In genomic region chr12:47361389-47362031, GRCh38 we compare ENCODE assay signal across 8 cellular contexts.
DNase-seq lines count a peak whose midpoint lies in the region; ATAC-seq and TF ChIP-seq lines count a peak whose summit lies in the region.

No MANE protein-coding gene starts in this region.

- H3K27me3 ChIP-seq in right atrium auricular region (no peaks in the 10 kb centered on the region), brain microvascular endothelial cell (replicated peaks) (no peaks in the 10 kb centered on the region)

- no peaks in the 10 kb centered on the region for H3K36me3 ChIP-seq in right atrium auricular region
- H3K36me3 ChIP-seq in brain microvascular endothelial cell (replicated peaks): no peaks in the 10 kb centered on the region

- in situ Hi-C loops in brain microvascular endothelial cell (cut with HindIII; ENCODE audit: low pct_ligation_motif_present, low sequenced_read_pairs): no loop called here

- peak overlapping the region; percentile 99 for H3K27ac Mint-ChIP-seq in activated CD4-positive, alpha-beta T cell treated with anti-CD3 and anti-CD28 coated beads for 36 hours

- CTCF ChIA-PET in activated CD4-positive, alpha-beta T cell treated with anti-CD3 and anti-CD28 coated beads for 36 hours (lab: Charles Lee): interaction anchor here (0.6 to 2.3 kb wide), 8 partner anchors 16 to 91 kb away, joined by 3 to 10 read pairs (median 3); no protein-coding TSS in a partner anchor

- TF ChIP-seq CTCF in right atrium auricular region (IDR thresholded peaks at IDR 0.05): peak in 1 of 2 donors; percentile 10
- no peak for TF ChIP-seq CTCF in brain microvascular endothelial cell (IDR thresholded peaks at IDR 0.05; ENCODE audit: low read depth, low read length, missing control alignments)

- H3K27me3 Mint-ChIP-seq in activated CD4-positive, alpha-beta T cell treated with anti-CD3 and anti-CD28 coated beads for 36 hours: no peaks in the 10 kb centered on the region

- H3K4me1 Mint-ChIP-seq in activated CD4-positive, alpha-beta T cell treated with anti-CD3 and anti-CD28 coated beads for 36 hours: peaks cover 62% of the 10 kb centered on the region

- peak overlapping the region; percentile 74 for H3K4me3 Mint-ChIP-seq in activated CD4-positive, alpha-beta T cell treated with anti-CD3 and anti-CD28 coated beads for 36 hours

- H3K9me3 Mint-ChIP-seq in activated CD4-positive, alpha-beta T cell treated with anti-CD3 and anti-CD28 coated beads for 36 hours (ENCODE audit: low read depth): peaks cover 6% of the 10 kb centered on the region

- no peaks in the 10 kb centered on the region for H3K9me3 ChIP-seq in right atrium auricular region

- peak overlapping the region in 1 of 2 donors; percentile 34 for H3K27ac ChIP-seq in right atrium auricular region
- H3K27ac ChIP-seq in epithelial cell of prostate: peak overlapping the region; percentile 63
- H3K27ac ChIP-seq in brain microvascular endothelial cell: no peak overlapping the region

- intact Hi-C loops in Right ventricle myocardium inferior (cut with DNase I): loop anchor here (5.0 kb wide), 1 partner anchor 44 kb away; no protein-coding TSS in a partner anchor
- intact Hi-C loops in activated CD4-positive, alpha-beta T cell treated with anti-CD3 and anti-CD28 coated beads for 36 hours (cut with DNase I, micrococcal nuclease): loop anchor here in 1 of 2 experiments (1.0 to 10.0 kb wide), 2 partner anchors 30 to 1147 kb away; no protein-coding TSS in a partner anchor

- peaks cover 45% of the 10 kb centered on the region for H3K36me3 Mint-ChIP-seq in activated CD4-positive, alpha-beta T cell treated with anti-CD3 and anti-CD28 coated beads for 36 hours (ENCODE audit: low read depth)

- no peak for DNase-seq in Right ventricle myocardium inferior (ENCODE audit: missing footprints)
- no peak for DNase-seq in right atrium auricular region (ENCODE audit: low spot score)
- peak; percentile 70 for DNase-seq in activated CD4-positive, alpha-beta T cell treated with anti-CD3 and anti-CD28 coated beads for 36 hours
- DNase-seq in epithelial cell of prostate (ENCODE audit: low read depth, low spot score): no peak
- DNase-seq in stimulated activated CD4-positive, alpha-beta T cell treated with anti-CD3 and anti-CD28 coated beads, Interleukin-1b, Interleukin-23, amount 100 ng/mL, for 4 hours (ENCODE audit: low read depth in 2 of 2): peak; percentile 24 to 39
- DNase-seq in DMS114 treated with DMSO at 0.1 percent for 48 hours (lab: John Stamatoyannopoulos, UW; ENCODE audit: unreplicated experiment): no peak
- DNase-seq in brain microvascular endothelial cell: no peak

- ATAC-seq in Right ventricle myocardium inferior: peak; percentile 62
- peak; percentile 89 for ATAC-seq in HG03442 (IDR thresholded peaks at IDR 0.05; ENCODE audit: unreplicated experiment)
- peak; percentile 82 for ATAC-seq in activated CD4-positive, alpha-beta T cell treated with anti-CD3 and anti-CD28 coated beads for 36 hours

- POLR2A ChIA-PET in activated CD4-positive, alpha-beta T cell treated with anti-CD3 and anti-CD28 coated beads for 36 hours (lab: Charles Lee): interaction anchor here (0.6 to 1.2 kb wide), 9 partner anchors 12 to 1632 kb away, joined by 3 to 5 read pairs (median 3); partner anchors contain the start of gene ARID2

- no peak overlapping the region for H3K4me3 ChIP-seq in right atrium auricular region
- no peak overlapping the region for H3K4me3 ChIP-seq in brain microvascular endothelial cell (ENCODE audit: low read depth, low read length)

- peaks cover 0 to 5% of the 10 kb centered on the region in 2 donors for H3K4me1 ChIP-seq in right atrium auricular region

Comparison
In these comparisons a context has a peak if more than half of its experiments do, and no peak if none do; other contexts are left out.
1. DNase-seq: peak in activated CD4-positive, alpha-beta T cell treated with anti-CD3 and anti-CD28 coated beads for 36 hours (single experiment) and stimulated activated CD4-positive, alpha-beta T cell treated with anti-CD3 and anti-CD28 coated beads, Interleukin-1b, Interleukin-23, amount 100 ng/mL, for 4 hours (2 of 2); none in Right ventricle myocardium inferior (single experiment), right atrium auricular region (single experiment), epithelial cell of prostate (single experiment), DMS114 treated with DMSO at 0.1 percent for 48 hours (single experiment) and brain microvascular endothelial cell (single experiment).
2. Peak in every context shown above with its lines, with median percentiles within 50 percentile points of each other: ATAC-seq.